11 cellular contexts compared by ENCODE assay signal in genomic region chr1:84259376-84259775, GRCh38.
"Had no signal": no experiment of that assay in that cellular context is flagged by ENCODE, and none has a peak within 500 bp of the region (broad histone marks: within the 10 kb centered on the region; RNA-seq: fewer than 3 reads in every experiment).

No MANE protein-coding gene starts in this region.

- DNase-seq: activated CD4-positive, alpha-beta T cell treated with anti-CD3 and anti-CD28 coated beads, Interleukin-2, amount 10 ng/mL, durations not matched to agents 7 days and 5 days; activated CD8-positive, alpha-beta memory T cell treated with anti-CD3 and anti-CD28 coated beads, Interleukin-2, amount 50 U/mL, for 48 hours; activated naive CD8-positive, alpha-beta T cell treated with anti-CD3 and anti-CD28 coated beads, Interleukin-2, amount 10 ng/mL, durations not matched to agents 7 days and 5 days; islet precursor cell; mammary epithelial cell; stimulated activated naive CD8-positive, alpha-beta T cell treated with anti-CD3 and anti-CD28 coated beads, Interleukin-15, amount 100 ng/mL, for 72 hours; upper lobe of left lung had no signal

- ATAC-seq: esophagus mucosa; left lobe of liver; sciatic nerve; stimulated activated naive CD8-positive, alpha-beta T cell treated with anti-CD3 and anti-CD28 coated beads, Interleukin-15, amount 100 ng/mL, for 72 hours; WTC11 had no signal
